ENCODE assay signal across 9 cellular contexts in the genomic region with DNA sequence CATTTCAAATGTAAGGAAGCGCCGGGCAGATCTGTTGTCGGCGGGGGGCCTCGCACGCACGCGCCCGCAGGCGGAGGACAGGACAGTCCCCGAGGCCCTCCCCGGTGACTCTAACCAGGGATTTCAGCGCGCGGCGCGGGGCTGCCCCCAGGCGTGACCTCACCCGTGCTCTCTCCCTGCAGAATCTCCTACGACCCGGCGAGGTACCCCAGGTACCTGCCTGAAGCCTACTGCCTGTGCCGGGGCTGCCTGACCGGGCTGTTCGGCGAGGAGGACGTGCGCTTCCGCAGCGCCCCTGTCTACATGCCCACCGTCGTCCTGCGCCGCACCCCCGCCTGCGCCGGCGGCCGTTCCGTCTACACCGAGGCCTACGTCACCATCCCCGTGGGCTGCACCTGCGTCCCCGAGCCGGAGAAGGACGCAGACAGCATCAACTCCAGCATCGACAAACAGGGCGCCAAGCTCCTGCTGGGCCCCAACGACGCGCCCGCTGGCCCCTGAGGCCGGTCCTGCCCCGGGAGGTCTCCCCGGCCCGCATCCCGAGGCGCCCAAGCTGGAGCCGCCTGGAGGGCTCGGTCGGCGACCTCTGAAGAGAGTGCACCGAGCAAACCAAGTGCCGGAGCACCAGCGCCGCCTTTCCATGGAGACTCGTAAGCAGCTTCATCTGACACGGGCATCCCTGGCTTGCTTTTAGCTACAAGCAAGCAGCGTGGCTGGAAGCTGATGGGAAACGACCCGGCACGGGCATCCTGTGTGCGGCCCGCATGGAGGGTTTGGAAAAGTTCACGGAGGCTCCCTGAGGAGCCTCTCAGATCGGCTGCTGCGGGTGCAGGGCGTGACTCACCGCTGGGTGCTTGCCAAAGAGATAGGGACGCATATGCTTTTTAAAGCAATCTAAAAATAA. TPM values are rescaled to one million over a fixed set of nuclear protein-coding genes. Genes with fewer than 3 reads are reported as not detected.
DNase-seq lines count a peak whose midpoint lies in the region; ATAC-seq and TF ChIP-seq lines count a peak whose summit lies in the region.
"Had no signal": no experiment of that assay in that cellular context is flagged by ENCODE, and none has a peak within 500 bp of the region (broad histone marks: within the 10 kb centered on the region; RNA-seq: fewer than 3 reads in every experiment).

No MANE protein-coding gene starts in this region.

- no peak for TF ChIP-seq CTCF in neural cell (IDR thresholded peaks at IDR 0.05; ENCODE audit: poor library complexity, severe bottlenecking)

- H3F3A ChIP-seq in neural cell (ENCODE audit: insufficient read depth, low read length, poor library complexity, severe bottlenecking): no peaks in the 10 kb centered on the region

- no peaks in the 10 kb centered on the region for H3K9me3 Mint-ChIP-seq in T-helper 2 cell treated with Interferon-gamma antibody and Interleukin-4, amounts not matched to agents 5 μg/mL and 100 μg/mL, for 36 hours

- H3K4me3 Mint-ChIP-seq in T-helper 2 cell treated with Interferon-gamma antibody and Interleukin-4, amounts not matched to agents 5 μg/mL and 100 μg/mL, for 36 hours: peak overlapping the region; percentile 36

- ATAC-seq in HG03135 (IDR thresholded peaks at IDR 0.05; ENCODE audit: unreplicated experiment) (no peak), HG03520 (IDR thresholded peaks at IDR 0.05; ENCODE audit: unreplicated experiment) (no peak)

- peaks cover 13% of the 10 kb centered on the region for H3K27me3 Mint-ChIP-seq in T-helper 2 cell treated with Interferon-gamma antibody and Interleukin-4, amounts not matched to agents 5 μg/mL and 100 μg/mL, for 36 hours (ENCODE audit: low read depth)

- H3K9me2 ChIP-seq in neural cell (ENCODE audit: insufficient read depth, low read length): no peaks in the 10 kb centered on the region

- no peak overlapping the region for H3K27ac Mint-ChIP-seq in T-helper 2 cell treated with Interferon-gamma antibody and Interleukin-4, amounts not matched to agents 5 μg/mL and 100 μg/mL, for 36 hours
- H3K27ac Mint-ChIP-seq: CD4-positive, CD25-positive, alpha-beta regulatory T cell had no signal

- no peak overlapping the region for H3K9ac ChIP-seq in neural cell (ENCODE audit: low read length)

- no peak for TF ChIP-seq EP300 in neural cell (conservative IDR thresholded peaks at IDR 0.05; ENCODE audit: poor library complexity, severe bottlenecking)

- H3K27me3 ChIP-seq in neural cell (ENCODE audit: insufficient read depth, low read depth, low read length): peaks cover 8% of the 10 kb centered on the region

- no peaks in the 10 kb centered on the region for H3K36me3 ChIP-seq in neural cell (ENCODE audit: insufficient read depth, low read length)

- no peak for TF ChIP-seq RAD21 in neural cell (conservative IDR thresholded peaks at IDR 0.05)

- no peak overlapping the region for H3K4me2 ChIP-seq in neural cell (ENCODE audit: low read length)

- no peak overlapping the region for H2AFZ ChIP-seq in neural cell (ENCODE audit: low read depth, low read length)

- H3K4me3 ChIP-seq in neural cell (ENCODE audit: low read length): peak overlapping the region; percentile 37

- no peaks in the 10 kb centered on the region for H3K9me3 ChIP-seq in neural cell (ENCODE audit: low read length)

- no peaks in the 10 kb centered on the region for H4K20me1 ChIP-seq in neural cell (ENCODE audit: insufficient read depth)

- DNase-seq in NCI-H345 (lab: John Stamatoyannopoulos, UW): peak; percentile 57
- no peak for DNase-seq in NCI-H345 treated with DMSO at 0.1 percent for 48 hours (lab: John Stamatoyannopoulos, UW; ENCODE audit: unreplicated experiment)
- no peak for DNase-seq in T-helper 2 cell treated with Interferon-gamma antibody and Interleukin-4, amounts not matched to agents 5 μg/mL and 100 μg/mL, for 36 hours (ENCODE audit: low spot score)
- peak; percentile 21 for DNase-seq in fibroblast of gingiva (ENCODE audit: low read depth)
- DNase-seq in NCI-H2029 (lab: John Stamatoyannopoulos, UW): no peak
- DNase-seq: CD4-positive, CD25-positive, alpha-beta regulatory T cell had no signal

- H3K27ac ChIP-seq in neural cell (ENCODE audit: low read length): no peak overlapping the region

- H3K79me2 ChIP-seq in neural cell (replicated peaks; ENCODE audit: insufficient read depth, low read length): no peaks in the 10 kb centered on the region

- H3K4me1 Mint-ChIP-seq in T-helper 2 cell treated with Interferon-gamma antibody and Interleukin-4, amounts not matched to agents 5 μg/mL and 100 μg/mL, for 36 hours (ENCODE audit: low read depth): peaks cover 1% of the 10 kb centered on the region

- H3K36me3 Mint-ChIP-seq in T-helper 2 cell treated with Interferon-gamma antibody and Interleukin-4, amounts not matched to agents 5 μg/mL and 100 μg/mL, for 36 hours (ENCODE audit: low read depth): no peaks in the 10 kb centered on the region
- H3K36me3 Mint-ChIP-seq: CD4-positive, CD25-positive, alpha-beta regulatory T cell had no signal

TF ChIP-seq in neural cell, 6 proteins besides CTCF, POLR2A, EP300 and RAD21:
- TF ChIP-seq TAF1 (IDR thresholded peaks at IDR 0.05; ENCODE audit: low read depth): no peak
- no peak for TF ChIP-seq MXI1 (conservative IDR thresholded peaks at IDR 0.05; ENCODE audit: poor library complexity, severe bottlenecking)
- no peak for TF ChIP-seq EZH2 (IDR thresholded peaks at IDR 0.05; ENCODE audit: borderline replicate concordance, insufficient read depth, low read length, poor library complexity, severe bottlenecking)
- no peak for TF ChIP-seq SMC3 (conservative IDR thresholded peaks at IDR 0.05; ENCODE audit: poor library complexity)
- TF ChIP-seq POLR2AphosphoS5 (IDR thresholded peaks at IDR 0.05): no peak
- TF ChIP-seq, protein P1, sequence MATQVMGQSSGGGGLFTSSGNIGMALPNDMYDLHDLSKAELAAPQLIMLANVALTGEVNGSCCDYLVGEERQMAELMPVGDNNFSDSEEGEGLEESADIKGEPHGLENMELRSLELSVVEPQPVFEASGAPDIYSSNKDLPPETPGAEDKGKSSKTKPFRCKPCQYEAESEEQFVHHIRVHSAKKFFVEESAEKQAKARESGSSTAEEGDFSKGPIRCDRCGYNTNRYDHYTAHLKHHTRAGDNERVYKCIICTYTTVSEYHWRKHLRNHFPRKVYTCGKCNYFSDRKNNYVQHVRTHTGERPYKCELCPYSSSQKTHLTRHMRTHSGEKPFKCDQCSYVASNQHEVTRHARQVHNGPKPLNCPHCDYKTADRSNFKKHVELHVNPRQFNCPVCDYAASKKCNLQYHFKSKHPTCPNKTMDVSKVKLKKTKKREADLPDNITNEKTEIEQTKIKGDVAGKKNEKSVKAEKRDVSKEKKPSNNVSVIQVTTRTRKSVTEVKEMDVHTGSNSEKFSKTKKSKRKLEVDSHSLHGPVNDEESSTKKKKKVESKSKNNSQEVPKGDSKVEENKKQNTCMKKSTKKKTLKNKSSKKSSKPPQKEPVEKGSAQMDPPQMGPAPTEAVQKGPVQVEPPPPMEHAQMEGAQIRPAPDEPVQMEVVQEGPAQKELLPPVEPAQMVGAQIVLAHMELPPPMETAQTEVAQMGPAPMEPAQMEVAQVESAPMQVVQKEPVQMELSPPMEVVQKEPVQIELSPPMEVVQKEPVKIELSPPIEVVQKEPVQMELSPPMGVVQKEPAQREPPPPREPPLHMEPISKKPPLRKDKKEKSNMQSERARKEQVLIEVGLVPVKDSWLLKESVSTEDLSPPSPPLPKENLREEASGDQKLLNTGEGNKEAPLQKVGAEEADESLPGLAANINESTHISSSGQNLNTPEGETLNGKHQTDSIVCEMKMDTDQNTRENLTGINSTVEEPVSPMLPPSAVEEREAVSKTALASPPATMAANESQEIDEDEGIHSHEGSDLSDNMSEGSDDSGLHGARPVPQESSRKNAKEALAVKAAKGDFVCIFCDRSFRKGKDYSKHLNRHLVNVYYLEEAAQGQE (IDR thresholded peaks at IDR 0.05; ENCODE audit: borderline replicate concordance): no peak

RNA-seq across cellular contexts. Expression of a gene that starts 18.2 kb away (rescaled TPM):
- 14.5 and 17.5 TPM in 2 replicates for polyA plus RNA-seq in neural cell
- 14.1 and 15.3 TPM in 2 replicates for polyA minus RNA-seq in neural cell

RNA-seq across cellular contexts. Expression of a gene that starts 52.1 kb away (rescaled TPM):
- polyA plus RNA-seq in neural cell: 4.5 and 8.2 TPM in 2 replicates
- polyA minus RNA-seq in neural cell: 3.2 and 5.7 TPM in 2 replicates

Comparison
In these comparisons a context has a peak if more than half of its experiments do, and no peak if none do; other contexts are left out.
1. DNase-seq: peak in NCI-H345 (single experiment) and fibroblast of gingiva (single experiment); none in NCI-H345 treated with DMSO at 0.1 percent for 48 hours (single experiment), T-helper 2 cell treated with Interferon-gamma antibody and Interleukin-4, amounts not matched to agents 5 μg/mL and 100 μg/mL, for 36 hours (single experiment) and NCI-H2029 (single experiment).